In the genomic region with DNA sequence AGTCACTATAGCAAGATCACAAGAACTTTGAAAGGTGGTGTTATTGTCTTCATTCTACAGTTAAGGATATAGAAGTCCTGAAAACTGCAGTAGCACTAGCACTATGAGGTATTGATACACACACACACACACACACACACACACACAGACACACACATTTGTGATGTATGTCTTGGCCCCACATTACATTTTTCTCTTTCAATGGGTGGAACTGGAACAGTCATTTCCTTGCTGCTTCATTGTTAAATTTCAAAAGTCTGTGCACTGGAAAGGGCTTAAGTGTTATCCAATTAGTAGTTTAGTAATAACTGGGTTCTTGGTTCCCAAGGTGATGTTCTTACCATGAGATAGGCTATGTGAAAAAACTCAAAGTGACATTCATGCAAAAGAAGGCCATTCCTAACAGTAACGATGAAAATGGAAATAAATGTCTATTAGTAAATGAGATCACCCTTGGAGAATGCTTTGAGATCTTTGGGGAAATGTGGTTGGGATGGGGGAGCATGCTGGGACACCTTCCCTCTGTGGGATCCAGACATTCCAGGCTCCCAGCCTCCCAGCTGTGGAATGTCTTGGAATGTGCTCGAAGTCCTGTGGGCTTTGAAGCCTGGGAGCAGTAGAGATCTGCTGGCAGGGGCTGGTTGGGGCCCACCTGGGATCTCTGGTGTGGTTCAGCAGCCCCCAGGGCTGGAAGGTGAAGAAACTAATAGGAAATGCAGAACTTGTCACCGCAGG, we compare ENCODE assay signal across 1 cellular context.
TF ChIP-seq lines count a peak whose summit lies in the region.

No MANE protein-coding gene starts in this region.

TF ChIP-seq in HepG2, 621 proteins besides CTCF, POLR2A, EP300 and RAD21:
- TF ChIP-seq MBD4 (IDR thresholded peaks at IDR 0.05; ENCODE audit: borderline replicate concordance, low read length), result no peak
- TF ChIP-seq, protein P1, sequence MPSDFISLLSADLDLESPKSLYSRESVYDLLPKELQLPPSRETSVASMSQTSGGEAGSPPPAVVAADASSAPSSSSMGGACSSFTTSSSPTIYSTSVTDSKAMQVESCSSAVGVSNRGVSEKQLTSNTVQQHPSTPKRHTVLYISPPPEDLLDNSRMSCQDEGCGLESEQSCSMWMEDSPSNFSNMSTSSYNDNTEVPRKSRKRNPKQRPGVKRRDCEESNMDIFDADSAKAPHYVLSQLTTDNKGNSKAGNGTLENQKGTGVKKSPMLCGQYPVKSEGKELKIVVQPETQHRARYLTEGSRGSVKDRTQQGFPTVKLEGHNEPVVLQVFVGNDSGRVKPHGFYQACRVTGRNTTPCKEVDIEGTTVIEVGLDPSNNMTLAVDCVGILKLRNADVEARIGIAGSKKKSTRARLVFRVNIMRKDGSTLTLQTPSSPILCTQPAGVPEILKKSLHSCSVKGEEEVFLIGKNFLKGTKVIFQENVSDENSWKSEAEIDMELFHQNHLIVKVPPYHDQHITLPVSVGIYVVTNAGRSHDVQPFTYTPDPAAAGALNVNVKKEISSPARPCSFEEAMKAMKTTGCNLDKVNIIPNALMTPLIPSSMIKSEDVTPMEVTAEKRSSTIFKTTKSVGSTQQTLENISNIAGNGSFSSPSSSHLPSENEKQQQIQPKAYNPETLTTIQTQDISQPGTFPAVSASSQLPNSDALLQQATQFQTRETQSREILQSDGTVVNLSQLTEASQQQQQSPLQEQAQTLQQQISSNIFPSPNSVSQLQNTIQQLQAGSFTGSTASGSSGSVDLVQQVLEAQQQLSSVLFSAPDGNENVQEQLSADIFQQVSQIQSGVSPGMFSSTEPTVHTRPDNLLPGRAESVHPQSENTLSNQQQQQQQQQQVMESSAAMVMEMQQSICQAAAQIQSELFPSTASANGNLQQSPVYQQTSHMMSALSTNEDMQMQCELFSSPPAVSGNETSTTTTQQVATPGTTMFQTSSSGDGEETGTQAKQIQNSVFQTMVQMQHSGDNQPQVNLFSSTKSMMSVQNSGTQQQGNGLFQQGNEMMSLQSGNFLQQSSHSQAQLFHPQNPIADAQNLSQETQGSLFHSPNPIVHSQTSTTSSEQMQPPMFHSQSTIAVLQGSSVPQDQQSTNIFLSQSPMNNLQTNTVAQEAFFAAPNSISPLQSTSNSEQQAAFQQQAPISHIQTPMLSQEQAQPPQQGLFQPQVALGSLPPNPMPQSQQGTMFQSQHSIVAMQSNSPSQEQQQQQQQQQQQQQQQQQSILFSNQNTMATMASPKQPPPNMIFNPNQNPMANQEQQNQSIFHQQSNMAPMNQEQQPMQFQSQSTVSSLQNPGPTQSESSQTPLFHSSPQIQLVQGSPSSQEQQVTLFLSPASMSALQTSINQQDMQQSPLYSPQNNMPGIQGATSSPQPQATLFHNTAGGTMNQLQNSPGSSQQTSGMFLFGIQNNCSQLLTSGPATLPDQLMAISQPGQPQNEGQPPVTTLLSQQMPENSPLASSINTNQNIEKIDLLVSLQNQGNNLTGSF (CRISPR knock-in tag; IDR thresholded peaks at IDR 0.05), result no peak
- TF ChIP-seq, protein P2, sequence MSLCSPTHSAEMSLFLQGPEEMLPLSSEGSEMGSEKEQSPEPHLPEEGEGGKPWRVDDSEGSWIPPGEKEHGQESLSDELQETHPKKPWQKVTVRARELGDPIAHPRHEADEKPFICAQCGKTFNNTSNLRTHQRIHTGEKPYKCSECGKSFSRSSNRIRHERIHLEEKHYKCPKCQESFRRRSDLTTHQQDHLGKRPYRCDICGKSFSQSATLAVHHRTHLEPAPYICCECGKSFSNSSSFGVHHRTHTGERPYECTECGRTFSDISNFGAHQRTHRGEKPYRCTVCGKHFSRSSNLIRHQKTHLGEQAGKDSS (CRISPR knock-in tag; IDR thresholded peaks at IDR 0.05; ENCODE audit: borderline replicate concordance, low read depth), result no peak
- TF ChIP-seq, protein P3, sequence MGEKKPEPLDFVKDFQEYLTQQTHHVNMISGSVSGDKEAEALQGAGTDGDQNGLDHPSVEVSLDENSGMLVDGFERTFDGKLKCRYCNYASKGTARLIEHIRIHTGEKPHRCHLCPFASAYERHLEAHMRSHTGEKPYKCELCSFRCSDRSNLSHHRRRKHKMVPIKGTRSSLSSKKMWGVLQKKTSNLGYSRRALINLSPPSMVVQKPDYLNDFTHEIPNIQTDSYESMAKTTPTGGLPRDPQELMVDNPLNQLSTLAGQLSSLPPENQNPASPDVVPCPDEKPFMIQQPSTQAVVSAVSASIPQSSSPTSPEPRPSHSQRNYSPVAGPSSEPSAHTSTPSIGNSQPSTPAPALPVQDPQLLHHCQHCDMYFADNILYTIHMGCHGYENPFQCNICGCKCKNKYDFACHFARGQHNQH (CRISPR knock-in tag; IDR thresholded peaks at IDR 0.05), result no peak
- TF ChIP-seq, protein P4, sequence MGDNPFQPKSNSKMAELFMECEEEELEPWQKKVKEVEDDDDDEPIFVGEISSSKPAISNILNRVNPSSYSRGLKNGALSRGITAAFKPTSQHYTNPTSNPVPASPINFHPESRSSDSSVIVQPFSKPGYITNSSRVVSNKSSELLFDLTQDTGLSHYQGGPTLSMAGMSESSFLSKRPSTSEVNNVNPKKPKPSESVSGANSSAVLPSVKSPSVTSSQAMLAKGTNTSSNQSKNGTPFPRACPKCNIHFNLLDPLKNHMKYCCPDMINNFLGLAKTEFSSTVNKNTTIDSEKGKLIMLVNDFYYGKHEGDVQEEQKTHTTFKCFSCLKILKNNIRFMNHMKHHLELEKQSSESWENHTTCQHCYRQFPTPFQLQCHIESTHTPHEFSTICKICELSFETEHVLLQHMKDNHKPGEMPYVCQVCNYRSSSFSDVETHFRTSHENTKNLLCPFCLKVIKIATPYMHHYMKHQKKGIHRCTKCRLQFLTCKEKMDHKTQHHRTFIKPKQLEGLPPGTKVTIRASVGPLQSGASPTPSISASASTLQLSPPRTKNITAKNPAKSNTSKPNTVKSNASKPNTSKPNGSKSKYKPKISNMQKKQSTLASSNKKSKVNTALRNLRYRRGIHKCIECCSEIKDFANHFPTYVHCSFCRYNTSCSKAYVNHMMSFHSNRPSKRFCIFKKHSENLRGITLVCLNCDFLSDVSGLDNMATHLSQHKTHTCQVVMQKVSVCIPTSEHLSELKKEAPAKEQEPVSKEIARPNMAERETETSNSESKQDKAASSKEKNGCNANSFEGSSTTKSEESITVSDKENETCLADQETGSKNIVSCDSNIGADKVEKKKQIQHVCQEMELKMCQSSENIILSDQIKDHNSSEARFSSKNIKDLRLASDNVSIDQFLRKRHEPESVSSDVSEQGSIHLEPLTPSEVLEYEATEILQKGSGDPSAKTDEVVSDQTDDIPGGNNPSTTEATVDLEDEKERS (CRISPR knock-in tag; IDR thresholded peaks at IDR 0.05), result no peak
